Comparison of ENCODE assay signal across 9 cellular contexts in the genomic region with DNA sequence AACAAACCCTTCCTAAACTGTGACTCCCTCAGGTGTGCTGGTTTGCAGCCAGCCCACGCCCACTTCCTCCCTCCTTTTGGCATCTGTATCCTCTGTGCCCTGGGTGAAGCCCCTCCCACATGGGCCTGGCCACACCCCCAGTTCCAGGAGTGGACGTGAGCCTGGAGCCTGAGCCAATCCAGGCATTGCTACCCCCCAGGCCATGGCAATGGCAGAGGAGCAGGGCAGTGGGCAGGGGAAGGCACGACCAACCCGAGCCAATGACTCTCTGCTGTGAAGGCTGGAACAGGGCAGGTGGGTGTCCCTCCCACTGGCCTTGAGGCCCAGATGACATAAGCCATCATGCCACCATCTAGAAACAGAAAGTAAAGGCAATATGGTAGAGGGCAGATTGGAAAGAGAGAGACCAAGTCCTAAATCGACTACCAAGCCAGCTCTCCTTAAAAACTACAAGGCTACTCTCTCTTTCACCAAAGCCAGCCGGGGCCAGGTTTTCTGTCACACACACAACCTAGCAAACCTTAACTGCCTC. TPM values are rescaled to one million over a fixed set of nuclear protein-coding genes. Genes with fewer than 3 reads are reported as not detected.
DNase-seq lines count a peak whose midpoint lies in the region; ATAC-seq and TF ChIP-seq lines count a peak whose summit lies in the region.
"Had no signal": no experiment of that assay in that cellular context is flagged by ENCODE, and none has a peak within 500 bp of the region (broad histone marks: within the 10 kb centered on the region; RNA-seq: fewer than 3 reads in every experiment).

No MANE protein-coding gene starts in this region.

- 84 to 91% (median 90%) methylated on average over 6 of the region's 6 CpGs for WGBS in spleen, 5 donors

- TF ChIP-seq POLR2A in spleen (IDR thresholded peaks at IDR 0.05): no peak

- H3K27ac Mint-ChIP-seq in activated naive CD4-positive, alpha-beta T cell treated with anti-CD3 and anti-CD28 coated beads, Interleukin-2, amount 10 ng/mL, durations not matched to agents 7 days and 5 days: no peak overlapping the region
- no peak overlapping the region for H3K27ac Mint-ChIP-seq in stimulated activated memory B cell treated with anti-CD40 and anti-IgM and Interleukin-4, amounts not matched to agents 10 μg/mL and 1 μg/mL and 100 μg/mL, for 72 hours

- no peak overlapping the region for H3K27ac ChIP-seq in spleen

- no peak for TF ChIP-seq CTCF in spleen (IDR thresholded peaks at IDR 0.05 in 8 of 11, conservative IDR thresholded peaks at IDR 0.05 in 3 of 11)

- H3K27me3 ChIP-seq in spleen (replicated peaks in 1 of 7): peaks cover 0 to 14% (median 0%) of the 10 kb centered on the region in 7 donors

- peaks cover 0 to 28% (median 13%) of the 10 kb centered on the region in 8 donors for H3K9me3 ChIP-seq in spleen

- no peaks in the 10 kb centered on the region for H3K27me3 Mint-ChIP-seq in activated naive CD4-positive, alpha-beta T cell treated with anti-CD3 and anti-CD28 coated beads, Interleukin-2, amount 10 ng/mL, durations not matched to agents 7 days and 5 days
- H3K27me3 Mint-ChIP-seq in stimulated activated memory B cell treated with anti-CD40 and anti-IgM and Interleukin-4, amounts not matched to agents 10 μg/mL and 1 μg/mL and 100 μg/mL, for 72 hours: peaks cover 31% of the 10 kb centered on the region

- H3K9me3 Mint-ChIP-seq in activated naive CD4-positive, alpha-beta T cell treated with anti-CD3 and anti-CD28 coated beads, Interleukin-2, amount 10 ng/mL, durations not matched to agents 7 days and 5 days: peaks cover 5% of the 10 kb centered on the region
- H3K9me3 Mint-ChIP-seq in stimulated activated memory B cell treated with anti-CD40 and anti-IgM and Interleukin-4, amounts not matched to agents 10 μg/mL and 1 μg/mL and 100 μg/mL, for 72 hours: peaks cover 8% of the 10 kb centered on the region

- H3K4me1 ChIP-seq in spleen: no peaks in the 10 kb centered on the region

- H3K4me3 Mint-ChIP-seq in activated naive CD4-positive, alpha-beta T cell treated with anti-CD3 and anti-CD28 coated beads, Interleukin-2, amount 10 ng/mL, durations not matched to agents 7 days and 5 days: no peak overlapping the region
- H3K4me3 Mint-ChIP-seq in stimulated activated memory B cell treated with anti-CD40 and anti-IgM and Interleukin-4, amounts not matched to agents 10 μg/mL and 1 μg/mL and 100 μg/mL, for 72 hours: no peak overlapping the region

- intact Hi-C loops in spleen (cut with DNase I; ENCODE audit: low total_unique reads): no loop called here

- peaks cover 7% of the 10 kb centered on the region for H3K4me1 Mint-ChIP-seq in activated naive CD4-positive, alpha-beta T cell treated with anti-CD3 and anti-CD28 coated beads, Interleukin-2, amount 10 ng/mL, durations not matched to agents 7 days and 5 days
- no peaks in the 10 kb centered on the region for H3K4me1 Mint-ChIP-seq in stimulated activated memory B cell treated with anti-CD40 and anti-IgM and Interleukin-4, amounts not matched to agents 10 μg/mL and 1 μg/mL and 100 μg/mL, for 72 hours

- peak; percentile 62 for DNase-seq in NCI-H345 (lab: John Stamatoyannopoulos, UW)
- no peak for DNase-seq in NCI-H345 treated with DMSO at 0.1 percent for 48 hours (lab: John Stamatoyannopoulos, UW; ENCODE audit: unreplicated experiment)
- peak; percentile 70 for DNase-seq in NCI-H2029 treated with DMSO at 0.1 percent for 48 hours (lab: John Stamatoyannopoulos, UW)
- DNase-seq in spleen: peak; percentile 56
- no peak for DNase-seq in SKM-1 treated with dmso at 0.1 percent for 144 hours (lab: John Stamatoyannopoulos, UW; ENCODE audit: unreplicated experiment)
- DNase-seq in activated naive CD4-positive, alpha-beta T cell treated with anti-CD3 and anti-CD28 coated beads, Interleukin-2, amount 10 ng/mL, durations not matched to agents 7 days and 5 days: no peak
- DNase-seq: AML-193 had no signal

- no peaks in the 10 kb centered on the region for H3K36me3 ChIP-seq in spleen

- peak; percentile 64 for ATAC-seq in esophagus mucosa
- no peak for ATAC-seq in stimulated activated memory B cell treated with anti-CD40 and anti-IgM and Interleukin-4, amounts not matched to agents 10 μg/mL and 1 μg/mL and 100 μg/mL, for 72 hours

- no peak overlapping the region for H3K4me3 ChIP-seq in spleen

- CTCF ChIA-PET in activated naive CD4-positive, alpha-beta T cell treated with anti-CD3 and anti-CD28 coated beads, Interleukin-2, amount 10 ng/mL, durations not matched to agents 7 days and 5 days (lab: Charles Lee): interaction anchor here (0.6 kb wide), 1 partner anchor 1726 kb away, joined by 3 read pairs; no protein-coding TSS in a partner anchor

- H3K36me3 Mint-ChIP-seq in activated naive CD4-positive, alpha-beta T cell treated with anti-CD3 and anti-CD28 coated beads, Interleukin-2, amount 10 ng/mL, durations not matched to agents 7 days and 5 days: no peaks in the 10 kb centered on the region
- no peaks in the 10 kb centered on the region for H3K36me3 Mint-ChIP-seq in stimulated activated memory B cell treated with anti-CD40 and anti-IgM and Interleukin-4, amounts not matched to agents 10 μg/mL and 1 μg/mL and 100 μg/mL, for 72 hours

RNA-seq across cellular contexts. Expression of a gene that starts 18.6 kb away (rescaled TPM):
- total RNA-seq in esophagus mucosa (4.3 TPM), spleen (10 to 100 TPM in 4 of 7 donors, 1 to 10 TPM in 3; 7.4 to 17.9 (median 11.2) TPM)
- polyA plus RNA-seq in spleen: 1 to 10 TPM; 2.1 to 4.8 (median 3.9) TPM

Comparison
In these comparisons a context has a peak if more than half of its experiments do, and no peak if none do; other contexts are left out.
1. DNase-seq: peak in NCI-H345 (single experiment), NCI-H2029 treated with DMSO at 0.1 percent for 48 hours (single experiment) and spleen (single experiment); none in NCI-H345 treated with DMSO at 0.1 percent for 48 hours (single experiment), SKM-1 treated with dmso at 0.1 percent for 144 hours (single experiment) and activated naive CD4-positive, alpha-beta T cell treated with anti-CD3 and anti-CD28 coated beads, Interleukin-2, amount 10 ng/mL, durations not matched to agents 7 days and 5 days (single experiment).